In the genomic region with DNA sequence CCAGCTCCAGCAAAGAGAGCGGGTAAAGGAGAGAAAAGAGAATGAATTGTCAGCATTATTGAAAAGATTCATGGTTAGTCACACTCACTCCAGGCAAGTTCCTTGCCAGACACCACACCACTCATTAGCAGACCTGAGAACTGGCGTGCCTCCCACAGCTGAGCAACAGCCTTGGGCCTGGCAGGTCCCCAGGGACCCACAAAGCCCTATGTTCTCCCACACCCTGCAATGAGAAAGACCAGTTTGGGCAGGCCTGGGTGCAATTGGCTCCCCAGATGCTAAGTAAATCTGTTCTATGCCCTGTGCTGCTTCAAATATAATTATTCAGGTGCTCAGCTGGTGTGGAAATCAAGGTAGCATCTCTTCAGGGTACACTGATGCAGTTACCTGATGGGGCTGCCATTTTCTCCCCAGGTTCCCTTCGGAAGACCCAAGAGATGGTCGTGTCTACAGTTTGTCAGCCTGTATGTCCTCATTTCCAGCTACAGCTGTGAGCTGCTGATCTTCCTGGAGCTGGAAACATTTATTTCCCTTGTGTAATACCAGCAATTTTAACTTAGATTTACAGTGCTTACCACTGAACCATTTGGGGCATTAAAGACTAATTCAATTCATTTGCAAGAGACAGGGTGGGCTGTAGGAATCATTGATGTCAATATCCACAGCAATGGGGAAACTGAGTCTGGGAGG, we compare ENCODE assay signal across 8 cellular contexts.
A peak's percentile ranks its signal among the peaks of the same experiment; 100 is the strongest.
DNase-seq lines count a peak whose midpoint lies in the region; ATAC-seq and TF ChIP-seq lines count a peak whose summit lies in the region.

No MANE protein-coding gene starts in this region.

- peak overlapping the region; percentile 40; the same call in 1 of the 2 replicates for H3K4me2 ChIP-seq in OCI-LY1 (ENCODE audit: low read length)

- H3K27ac ChIP-seq in OCI-LY1 (ENCODE audit: low read depth, low read length, poor library complexity, severe bottlenecking), result peak overlapping the region; percentile 3

- no peaks in the 10 kb centered on the region for H3K9me2 ChIP-seq in OCI-LY1 (ENCODE audit: low read depth, low read length)

- H3K9ac ChIP-seq in OCI-LY1 (ENCODE audit: low read length), result no peak overlapping the region; the same call in 1 of the 2 replicates

- H3K79me2 ChIP-seq in OCI-LY1 (ENCODE audit: insufficient read depth, low read length), result no peaks in the 10 kb centered on the region

- TF ChIP-seq CTCF in OCI-LY1 (IDR thresholded peaks at IDR 0.05; ENCODE audit: low read length) (no peak), foreskin fibroblast (IDR thresholded peaks at IDR 0.05; ENCODE audit: low read depth, low read length) (no peak)

- H3K9me3 Mint-ChIP-seq in activated naive CD8-positive, alpha-beta T cell treated with anti-CD3 and anti-CD28 coated beads, Interleukin-2, amount 50 U/mL, for 24 hours, result no peaks in the 10 kb centered on the region
- no peaks in the 10 kb centered on the region for H3K9me3 Mint-ChIP-seq in activated naive CD8-positive, alpha-beta T cell treated with anti-CD3 and anti-CD28 coated beads for 36 hours

- no peaks in the 10 kb centered on the region for H3F3A ChIP-seq in OCI-LY1 (ENCODE audit: insufficient read depth, low read length)

- H4K20me1 ChIP-seq in OCI-LY1 (ENCODE audit: insufficient read depth, low read length), result no peaks in the 10 kb centered on the region

- no peaks in the 10 kb centered on the region for H3K27me3 Mint-ChIP-seq in activated naive CD8-positive, alpha-beta T cell treated with anti-CD3 and anti-CD28 coated beads, Interleukin-2, amount 50 U/mL, for 24 hours
- no peaks in the 10 kb centered on the region for H3K27me3 Mint-ChIP-seq in activated naive CD8-positive, alpha-beta T cell treated with anti-CD3 and anti-CD28 coated beads for 36 hours

- peak; percentile 50 for DNase-seq in activated naive CD8-positive, alpha-beta T cell treated with anti-CD3 and anti-CD28 coated beads, Interleukin-2, amount 50 U/mL, for 24 hours
- DNase-seq in activated naive CD8-positive, alpha-beta T cell treated with anti-CD3 and anti-CD28 coated beads for 36 hours, result no peak
- DNase-seq in foreskin fibroblast (peak; percentile 55 to 75), ecto neural progenitor cell (ENCODE audit: low spot score) (no peak), GOT3 (lab: John Stamatoyannopoulos, UW) (no peak)
- DNase-seq in stimulated activated CD8-positive, alpha-beta memory T cell treated with anti-CD3 and anti-CD28 coated beads, Interleukin-4, amount 100 ng/mL, for 24 hours (ENCODE audit: low read depth), result peak; percentile 14

- peaks cover 51% of the 10 kb centered on the region for H3K4me1 Mint-ChIP-seq in activated naive CD8-positive, alpha-beta T cell treated with anti-CD3 and anti-CD28 coated beads, Interleukin-2, amount 50 U/mL, for 24 hours
- H3K4me1 Mint-ChIP-seq in activated naive CD8-positive, alpha-beta T cell treated with anti-CD3 and anti-CD28 coated beads for 36 hours, result peaks cover 29% of the 10 kb centered on the region

- H3K27ac Mint-ChIP-seq in activated naive CD8-positive, alpha-beta T cell treated with anti-CD3 and anti-CD28 coated beads, Interleukin-2, amount 50 U/mL, for 24 hours, result peak overlapping the region; percentile 70
- H3K27ac Mint-ChIP-seq in activated naive CD8-positive, alpha-beta T cell treated with anti-CD3 and anti-CD28 coated beads for 36 hours, result no peak overlapping the region

- no peaks in the 10 kb centered on the region for H3K9me3 ChIP-seq in OCI-LY1 (ENCODE audit: low read length)

- no peaks in the 10 kb centered on the region for H3K36me3 ChIP-seq in OCI-LY1 (ENCODE audit: insufficient read depth, low read length)

- H3K4me3 ChIP-seq in OCI-LY1 (ENCODE audit: low read depth, low read length, poor library complexity, severe bottlenecking), result no peak overlapping the region
- H3K4me3 ChIP-seq in foreskin fibroblast (ENCODE audit: low read depth in 1 of 2, low read length in 2 of 2), result no peak overlapping the region

- ATAC-seq in activated naive CD8-positive, alpha-beta T cell treated with anti-CD3 and anti-CD28 coated beads, Interleukin-2, amount 50 U/mL, for 24 hours, result peak; percentile 93
- peak; percentile 76 for ATAC-seq in HG02943 (IDR thresholded peaks at IDR 0.05; ENCODE audit: low read depth, unreplicated experiment)

- H3K36me3 Mint-ChIP-seq in activated naive CD8-positive, alpha-beta T cell treated with anti-CD3 and anti-CD28 coated beads, Interleukin-2, amount 50 U/mL, for 24 hours (ENCODE audit: low read depth), result no peaks in the 10 kb centered on the region
- no peaks in the 10 kb centered on the region for H3K36me3 Mint-ChIP-seq in activated naive CD8-positive, alpha-beta T cell treated with anti-CD3 and anti-CD28 coated beads for 36 hours

- H3K4me1 ChIP-seq in OCI-LY1 (ENCODE audit: insufficient read depth, low read length, severe bottlenecking), result peaks cover 22% of the 10 kb centered on the region

- no peak overlapping the region for H3K4me3 Mint-ChIP-seq in activated naive CD8-positive, alpha-beta T cell treated with anti-CD3 and anti-CD28 coated beads, Interleukin-2, amount 50 U/mL, for 24 hours
- no peak overlapping the region for H3K4me3 Mint-ChIP-seq in activated naive CD8-positive, alpha-beta T cell treated with anti-CD3 and anti-CD28 coated beads for 36 hours

- peak overlapping the region; percentile 90; the same call in 1 of the 2 replicates for H2AFZ ChIP-seq in OCI-LY1 (ENCODE audit: low read length)

- H3K27me3 ChIP-seq in OCI-LY1 (ENCODE audit: insufficient read depth, low read length), result no peaks in the 10 kb centered on the region

Comparison
In these comparisons a context has a peak if more than half of its experiments do, and no peak if none do; other contexts are left out.
1. DNase-seq: peak in activated naive CD8-positive, alpha-beta T cell treated with anti-CD3 and anti-CD28 coated beads, Interleukin-2, amount 50 U/mL, for 24 hours (single experiment), foreskin fibroblast (2 of 2) and stimulated activated CD8-positive, alpha-beta memory T cell treated with anti-CD3 and anti-CD28 coated beads, Interleukin-4, amount 100 ng/mL, for 24 hours (single experiment); none in activated naive CD8-positive, alpha-beta T cell treated with anti-CD3 and anti-CD28 coated beads for 36 hours (single experiment), ecto neural progenitor cell (single experiment) and GOT3 (single experiment).